In the genomic region with DNA sequence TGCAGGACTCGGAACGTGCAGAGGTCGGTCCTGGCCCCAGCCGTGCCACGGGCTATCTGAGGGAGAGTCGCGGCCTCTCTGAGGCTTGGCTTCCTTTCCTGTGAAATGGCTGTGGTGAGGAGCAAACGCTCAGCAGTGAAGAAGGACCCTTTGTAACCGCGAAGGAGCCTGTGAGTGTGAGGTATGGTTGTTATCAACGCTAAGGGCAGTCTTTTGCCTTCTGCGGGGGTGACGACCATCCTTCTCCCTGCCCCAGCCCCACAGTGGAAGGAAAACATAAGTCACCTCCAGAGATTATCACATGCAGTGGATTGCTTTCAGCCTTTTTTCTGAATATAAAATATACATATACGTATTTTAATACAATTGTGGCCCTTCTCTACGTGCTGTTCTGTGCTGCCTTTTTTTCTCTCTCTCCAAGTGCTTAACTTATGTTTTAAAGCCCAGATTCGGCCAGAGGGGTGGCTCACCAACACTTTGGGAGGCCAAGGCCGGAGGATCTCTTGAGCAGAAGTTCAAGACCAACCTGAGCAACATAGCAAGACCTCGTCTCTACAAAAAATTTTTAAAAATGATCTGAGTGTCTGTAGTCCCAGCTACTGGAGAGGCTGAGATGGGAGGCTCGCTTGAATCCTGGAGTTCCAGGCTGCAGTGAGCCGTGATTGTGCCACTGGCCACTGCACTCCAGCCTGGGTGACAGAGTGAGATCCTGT, we compare ENCODE assay signal across 8 cellular contexts. TPM values are rescaled to one million over a fixed set of nuclear protein-coding genes. Genes with fewer than 3 reads are reported as not detected.
A peak's percentile ranks its signal among the peaks of the same experiment; 100 is the strongest.
DNase-seq lines count a peak whose midpoint lies in the region; ATAC-seq and TF ChIP-seq lines count a peak whose summit lies in the region.

No MANE protein-coding gene starts in this region.

- H3K18ac ChIP-seq in mesenchymal stem cell (ENCODE audit: low read depth in 1 of 2, low read length in 2 of 2): peak overlapping the region in 1 of 2 experiments; percentile 13

- H3K4me1 ChIP-seq in cardiac muscle cell (ENCODE audit: low read depth) (peaks cover 22% of the 10 kb centered on the region), ascending aorta (peaks cover 7 to 28% of the 10 kb centered on the region in 2 donors), mesenchymal stem cell (ENCODE audit: control insufficient read depth, insufficient read depth, low read depth, low read length) (peaks cover 30% of the 10 kb centered on the region), aorta (ENCODE audit: control insufficient read depth in 1 of 2, insufficient read depth in 2 of 2, low read length in 2 of 2) (no peaks in the 10 kb centered on the region)

- peak overlapping the region; percentile 1 for H2AFZ ChIP-seq in mesenchymal stem cell (ENCODE audit: low read depth, low read length)

- DNase-seq in cardiac muscle cell (ENCODE audit: low read depth in 1 of 2, low spot score in 1 of 2) (no peak), Right ventricle myocardium superior (no peak), ascending aorta (ENCODE audit: low spot score in 2 of 2) (peak in 1 of 2 donors; percentile 62), mesenchymal stem cell (no peak), aorta (no peak), NCI-H1105 treated with DMSO at 0.1 percent for 48 hours (lab: John Stamatoyannopoulos, UW) (no peak)

- H3K4me2 ChIP-seq in mesenchymal stem cell (ENCODE audit: low read length, poor library complexity, severe bottlenecking): peak overlapping the region; percentile 94

- H3K23ac ChIP-seq in mesenchymal stem cell (ENCODE audit: low read length in 2 of 2): no peak overlapping the region

- H3K79me1 ChIP-seq in mesenchymal stem cell (replicated peaks; ENCODE audit: low read length, poor library complexity, severe bottlenecking): no peaks in the 10 kb centered on the region

- no peak overlapping the region for H2AK5ac ChIP-seq in mesenchymal stem cell (ENCODE audit: low read length, severe bottlenecking)

- WGBS in mesenchymal stem cell: 38% methylated on average over 19 of the region's 20 CpGs
- 26 to 27% methylated on average over 20 of the region's 20 CpGs for WGBS in aorta, 2 donors

- TF ChIP-seq CTCF in cardiac muscle cell (IDR thresholded peaks at IDR 0.05; ENCODE audit: low read depth, low read length) (peak; percentile 18), ascending aorta (IDR thresholded peaks at IDR 0.05) (no peak)

- H3K36me3 ChIP-seq in cardiac muscle cell (no peaks in the 10 kb centered on the region), ascending aorta (no peaks in the 10 kb centered on the region), mesenchymal stem cell (ENCODE audit: control insufficient read depth in 1 of 2, insufficient read depth in 2 of 2, low read depth in 1 of 2, low read length in 2 of 2) (no peaks in the 10 kb centered on the region), aorta (ENCODE audit: control insufficient read depth in 1 of 2, insufficient read depth in 2 of 2, low read length in 1 of 2) (no peaks in the 10 kb centered on the region)

- peak overlapping the region; percentile 83 for H3K9ac ChIP-seq in mesenchymal stem cell (ENCODE audit: low read length)

- no peak overlapping the region for H3K27ac ChIP-seq in cardiac muscle cell
- peak overlapping the region in 1 of 2 donors; percentile 44 for H3K27ac ChIP-seq in ascending aorta
- H3K27ac ChIP-seq in mesenchymal stem cell (ENCODE audit: low read length, poor library complexity, severe bottlenecking): no peak overlapping the region
- no peak overlapping the region for H3K27ac ChIP-seq in aorta (ENCODE audit: low read depth in 1 of 2, low read length in 2 of 2)

- H3K9me3 ChIP-seq in cardiac muscle cell (ENCODE audit: low read depth): no peaks in the 10 kb centered on the region
- no peaks in the 10 kb centered on the region for H3K9me3 ChIP-seq in ascending aorta
- no peaks in the 10 kb centered on the region for H3K9me3 ChIP-seq in mesenchymal stem cell (ENCODE audit: control insufficient read depth, low read length)
- H3K9me3 ChIP-seq in aorta (ENCODE audit: control insufficient read depth, low read length): no peaks in the 10 kb centered on the region

- no peak overlapping the region for H2BK5ac ChIP-seq in mesenchymal stem cell (ENCODE audit: low read depth, low read length, poor library complexity, severe bottlenecking)

- peak overlapping the region; percentile 93 for H4K8ac ChIP-seq in mesenchymal stem cell (ENCODE audit: low read length)

- H3K4me3 ChIP-seq in cardiac muscle cell (peak overlapping the region; percentile 39), ascending aorta (peak overlapping the region; percentile 67 to 69), mesenchymal stem cell (ENCODE audit: insufficient read depth in 1 of 2, low read depth in 1 of 2, low read length in 2 of 2) (peak overlapping the region in 1 of 2 experiments; percentile 75), aorta (ENCODE audit: low read length in 2 of 2) (no peak overlapping the region)

- no peak overlapping the region for H2BK120ac ChIP-seq in mesenchymal stem cell (ENCODE audit: low read depth, low read length)

- intact Hi-C loops in Right ventricle myocardium superior (cut with DNase I) (loop anchor here (5.0 kb wide), 1 partner anchor 37 kb away; no protein-coding TSS in a partner anchor), ascending aorta (cut with DNase I) (loop anchor here (1.0 to 10.0 kb wide), 4 partner anchors 18 to 981 kb away; a partner anchor contains a TSS), aorta (cut with DNase I) (loop anchor here (2.0 kb wide), 3 partner anchors 19 to 59 kb away; no protein-coding TSS in a partner anchor)

- H3K4ac ChIP-seq in mesenchymal stem cell (ENCODE audit: low read depth in 1 of 2, low read length in 2 of 2): no peak overlapping the region

- H2BK12ac ChIP-seq in mesenchymal stem cell (ENCODE audit: low read length in 2 of 2): peak overlapping the region in 1 of 2 experiments; percentile 79

- H3K14ac ChIP-seq in mesenchymal stem cell (ENCODE audit: low read length in 2 of 2): no peak overlapping the region

- ATAC-seq in Right ventricle myocardium superior (ENCODE audit: poor library complexity) (no peak), aorta (ENCODE audit: low FRiP score) (peak; percentile 0), GM21381 (IDR thresholded peaks at IDR 0.05; ENCODE audit: unreplicated experiment) (no peak), GM18867 (IDR thresholded peaks at IDR 0.05; ENCODE audit: unreplicated experiment) (no peak)

- H4K91ac ChIP-seq in mesenchymal stem cell (ENCODE audit: low read length): peak overlapping the region; percentile 66

- no peak overlapping the region for H2BK15ac ChIP-seq in mesenchymal stem cell (ENCODE audit: low read depth, poor library complexity, severe bottlenecking)

- H3K27me3 ChIP-seq in cardiac muscle cell (peaks cover 12% of the 10 kb centered on the region), ascending aorta (no peaks in the 10 kb centered on the region), mesenchymal stem cell (ENCODE audit: control insufficient read depth in 1 of 2, insufficient read depth in 1 of 2, low read length in 2 of 2) (peaks cover 0 to 24% of the 10 kb centered on the region in 2 experiments), aorta (ENCODE audit: control insufficient read depth in 1 of 2, insufficient read depth in 2 of 2, low read length in 1 of 2) (no peaks in the 10 kb centered on the region)

RNA-seq across cellular contexts. Expression of a gene that starts 17.4 kb away (rescaled TPM):
- total RNA-seq in cardiac muscle cell (8.2 and 12.5 TPM in 2 replicates), Right ventricle myocardium superior (19.8 TPM), ascending aorta (32.6 TPM), aorta (100 to 1,000 TPM in 1 of 2 donors, 10 to 100 TPM in 1; 64.2 to 129 TPM)
- polyA plus RNA-seq in cardiac muscle cell (8.2 and 15.0 TPM in 2 replicates), aorta (10 to 100 TPM in 1 of 2 donors, 1 to 10 TPM in 1; 7.1 to 13.8 TPM)
- polyA plus RNA-seq in mesenchymal stem cell (2013, experiment 1 of 2): 17.3 TPM
- 17.8 TPM for polyA plus RNA-seq in mesenchymal stem cell (2013, experiment 2 of 2)

RNA-seq across cellular contexts. Expression of a gene that starts 27.1 kb away (rescaled TPM):
- total RNA-seq in cardiac muscle cell: 14.7 and 24.1 TPM in 2 replicates
- polyA plus RNA-seq in cardiac muscle cell: 13.7 and 23.7 TPM in 2 replicates
- 46.1 TPM for total RNA-seq in Right ventricle myocardium superior
- 722 TPM for total RNA-seq in ascending aorta
- 59.6 TPM for polyA plus RNA-seq in mesenchymal stem cell (2013, experiment 1 of 2)
- 43.8 TPM for polyA plus RNA-seq in mesenchymal stem cell (2013, experiment 2 of 2)
- total RNA-seq in aorta: 100 to 1,000 TPM; 175 to 677 TPM
- polyA plus RNA-seq in aorta: 100 to 1,000 TPM in 1 of 2 donors, 10 to 100 TPM in 1; 48.2 to 392 TPM

RNA-seq across cellular contexts. Expression of a gene that starts 45.6 kb away (rescaled TPM):
- total RNA-seq in cardiac muscle cell (37.4 and 39.9 TPM in 2 replicates), Right ventricle myocardium superior (23.5 TPM), ascending aorta (39.8 TPM), aorta (10 to 100 TPM; 28.2 to 32.2 TPM)
- polyA plus RNA-seq in cardiac muscle cell (32.5 and 36.6 TPM in 2 replicates), aorta (10 to 100 TPM; 40.9 to 44.0 TPM)
- polyA plus RNA-seq in mesenchymal stem cell (2013, experiment 1 of 2): 38.1 TPM
- polyA plus RNA-seq in mesenchymal stem cell (2013, experiment 2 of 2): 37.4 TPM

RNA-seq across cellular contexts. Expression of a gene that starts 55.4 kb away (rescaled TPM):
- total RNA-seq in cardiac muscle cell (not detected in 2 replicates), Right ventricle myocardium superior (0.35 TPM), ascending aorta (7.9 TPM), aorta (under 1 TPM in 1 of 2 donors, not detected in 1; 0.84 TPM)
- polyA plus RNA-seq in cardiac muscle cell (not detected in 2 replicates), aorta (not detected)
- 3.3 TPM for polyA plus RNA-seq in mesenchymal stem cell (2013, experiment 1 of 2)
- 3.5 TPM for polyA plus RNA-seq in mesenchymal stem cell (2013, experiment 2 of 2)

Comparison
In these comparisons a context has a peak if more than half of its experiments do, and no peak if none do; other contexts are left out.
1. H3K4me3 ChIP-seq: peak in cardiac muscle cell (single experiment) and ascending aorta (2 of 2); none in aorta (0 of 2).